In genomic region chr3:99962703-99963102, GRCh38 we compare ENCODE assay signal across 21 cellular contexts.
DNase-seq lines count a peak whose midpoint lies in the region; ATAC-seq and TF ChIP-seq lines count a peak whose summit lies in the region.
"Had no signal": no experiment of that assay in that cellular context is flagged by ENCODE, and none has a peak within 500 bp of the region (broad histone marks: within the 10 kb centered on the region; RNA-seq: fewer than 3 reads in every experiment).

No MANE protein-coding gene starts in this region.

- H3K4me2 ChIP-seq in skeletal muscle satellite cell (ENCODE audit: low read length) (no peak overlapping the region), PC-3 (ENCODE audit: low read length) (no peak overlapping the region)

- H3F3A ChIP-seq in PC-3 (ENCODE audit: low read length, unreplicated experiment), result no peaks in the 10 kb centered on the region

- no TSS peak for BruUV-seq in PC-3 (replicated peaks; lab: Mats Ljungman, UMichigan)

- H3K4me1 ChIP-seq in skeletal muscle satellite cell (ENCODE audit: control insufficient read depth, insufficient read depth, low read length) (peaks cover 29% of the 10 kb centered on the region), PC-3 (ENCODE audit: insufficient read depth, low read length) (peaks cover 19% of the 10 kb centered on the region)
- H3K4me1 ChIP-seq: BE2C had no signal

- no peaks in the 10 kb centered on the region for H3K27me3 ChIP-seq in skeletal muscle satellite cell (ENCODE audit: control insufficient read depth, insufficient read depth, low read length)
- no peaks in the 10 kb centered on the region for H3K27me3 ChIP-seq in PC-3 (ENCODE audit: low read length)
- H3K27me3 ChIP-seq: adrenal gland, BE2C, esophagus squamous epithelium had no signal

- intact Hi-C loops in PC-3 (cut with micrococcal nuclease), result no loop called here

- no peak overlapping the region for H3K4me3 ChIP-seq in fibroblast of mammary gland (ENCODE audit: control insufficient read depth, low read depth, low read length)
- no peak overlapping the region for H3K4me3 ChIP-seq in skeletal muscle satellite cell (ENCODE audit: low read length)
- H3K4me3 ChIP-seq in PC-3 (ENCODE audit: low read length), result no peak overlapping the region
- H3K4me3 ChIP-seq: adrenal gland, esophagus squamous epithelium, lung had no signal

- H3K9me2 ChIP-seq in PC-3 (replicated peaks; ENCODE audit: low read length), result no peaks in the 10 kb centered on the region

- TF ChIP-seq CTCF in fibroblast of mammary gland (conservative IDR thresholded peaks at IDR 0.05; ENCODE audit: control insufficient read depth, insufficient read depth, low read depth, low read length), result no peak
- no peak for TF ChIP-seq CTCF in PC-3 (conservative IDR thresholded peaks at IDR 0.05; ENCODE audit: low read depth, low read length)

- ATAC-seq in esophagus mucosa (no peak), PC-3 (no peak)
- ATAC-seq: activated CD8-positive, alpha-beta T cell treated with anti-CD3 and anti-CD28 coated beads for 36 hours; HCT116; natural killer cell had no signal

- no peaks in the 10 kb centered on the region for H3K36me3 ChIP-seq in skeletal muscle satellite cell (ENCODE audit: insufficient read depth, low read length)
- no peaks in the 10 kb centered on the region for H3K36me3 ChIP-seq in PC-3 (ENCODE audit: low read depth, low read length)
- H3K36me3 ChIP-seq: adrenal gland, BE2C, esophagus squamous epithelium had no signal

- H4K20me1 ChIP-seq in PC-3 (ENCODE audit: low read length), result no peaks in the 10 kb centered on the region

- in situ Hi-C loops in SK-MEL-5 (cut with HindIII; ENCODE audit: low pct_unique_long_range_greater_than_20kb, low sequenced_read_pairs), result no loop called here

- peak; percentile 94 for DNase-seq in EH (ENCODE audit: low read depth)
- DNase-seq in SK-MEL-5 (ENCODE audit: low read depth, low spot score), result peak; percentile 48
- peak; percentile 73 for DNase-seq in fibroblast of mammary gland (ENCODE audit: low read depth)
- DNase-seq in NCI-H2196 (lab: John Stamatoyannopoulos, UW; ENCODE audit: unreplicated experiment), result no peak
- no peak for DNase-seq in 8988T
- no peak for DNase-seq in PC-3
- DNase-seq: activated CD8-positive, alpha-beta T cell treated with anti-CD3 and anti-CD28 coated beads for 36 hours; adrenal gland; BE2C; DMS53; esophagus squamous epithelium; natural killer cell; NCI-H1436 treated with DMSO at 0.1 percent for 48 hours; NCI-H345; retina; SIG-M5; stimulated activated CD4-positive, alpha-beta T cell treated with anti-CD3 and anti-CD28 coated beads, Interleukin-2, amount 100 ng/mL, for 24 hours had no signal

- no peaks in the 10 kb centered on the region for H3K79me2 ChIP-seq in PC-3 (ENCODE audit: low read length)

- no peak overlapping the region for H2AFZ ChIP-seq in PC-3 (ENCODE audit: low read length)

- H3K27ac ChIP-seq in PC-3 (ENCODE audit: low read length), result no peak overlapping the region
- H3K27ac ChIP-seq: adrenal gland, esophagus squamous epithelium had no signal

- CTCF ChIA-PET in PC-3 (lab: Charles Lee), result no interaction called here

- POLR2A ChIA-PET in PC-3 (lab: Charles Lee; ENCODE audit: unreplicated experiment), result no interaction called here

- H3K9ac ChIP-seq in skeletal muscle satellite cell (ENCODE audit: low read depth, low read length), result peak overlapping the region; percentile 16
- H3K9ac ChIP-seq in PC-3 (ENCODE audit: low read length), result no peak overlapping the region

- H3K9me3 ChIP-seq in skeletal muscle satellite cell (replicated peaks; ENCODE audit: low read length) (no peaks in the 10 kb centered on the region), PC-3 (ENCODE audit: low read length) (no peaks in the 10 kb centered on the region)
- H3K9me3 ChIP-seq: adrenal gland, BE2C, esophagus squamous epithelium had no signal

Comparison
In these comparisons a context has a peak if more than half of its experiments do, and no peak if none do; other contexts are left out.
1. DNase-seq: peak in EH (single experiment), SK-MEL-5 (single experiment) and fibroblast of mammary gland (single experiment); none in NCI-H2196 (single experiment), 8988T (single experiment) and PC-3 (single experiment).